ENCODE assay signal across 1 cellular context in the genomic region with DNA sequence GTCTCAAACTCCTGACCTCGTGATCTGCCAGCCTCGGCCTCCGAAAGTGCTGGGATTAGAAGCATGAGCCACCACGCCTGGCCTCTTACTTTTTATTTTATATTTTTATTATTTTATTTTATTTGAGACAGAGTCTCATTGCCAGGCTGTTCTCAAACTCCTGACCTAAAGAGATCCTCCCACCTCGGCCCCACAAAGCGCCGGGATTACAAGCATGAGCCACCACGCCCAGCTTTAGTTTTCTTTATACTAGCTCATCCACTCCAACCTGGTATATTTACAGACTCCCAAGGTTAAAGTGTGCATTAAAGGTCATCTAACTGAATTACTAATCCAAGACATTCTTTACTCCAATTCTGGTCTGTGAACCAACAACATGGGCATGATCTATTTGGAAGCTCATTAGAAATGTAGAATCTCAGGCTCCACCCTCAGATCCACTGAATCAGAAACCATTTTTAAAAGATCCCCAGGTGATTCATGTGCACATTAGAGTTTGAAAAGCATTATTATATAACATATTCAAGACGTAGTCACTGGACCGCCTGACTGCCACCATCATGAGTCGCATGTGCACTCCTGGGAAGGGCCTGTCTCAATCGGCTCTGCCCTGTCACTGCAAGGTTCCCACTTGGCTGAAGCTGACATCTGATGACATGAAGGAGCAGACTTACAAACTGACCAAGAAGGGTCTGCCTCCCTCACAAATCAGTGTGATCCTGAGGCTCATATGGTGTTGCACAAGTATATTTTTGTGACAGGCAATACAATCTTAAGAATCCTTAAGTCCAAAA.
A peak's percentile ranks its signal among the peaks of the same experiment; 100 is the strongest.
TF ChIP-seq lines count a peak whose summit lies in the region.

No MANE protein-coding gene starts in this region.

TF ChIP-seq in SK-N-SH, 30 proteins besides CTCF, POLR2A, EP300 and RAD21 (continued from another document):
- TF ChIP-seq, protein P1, sequence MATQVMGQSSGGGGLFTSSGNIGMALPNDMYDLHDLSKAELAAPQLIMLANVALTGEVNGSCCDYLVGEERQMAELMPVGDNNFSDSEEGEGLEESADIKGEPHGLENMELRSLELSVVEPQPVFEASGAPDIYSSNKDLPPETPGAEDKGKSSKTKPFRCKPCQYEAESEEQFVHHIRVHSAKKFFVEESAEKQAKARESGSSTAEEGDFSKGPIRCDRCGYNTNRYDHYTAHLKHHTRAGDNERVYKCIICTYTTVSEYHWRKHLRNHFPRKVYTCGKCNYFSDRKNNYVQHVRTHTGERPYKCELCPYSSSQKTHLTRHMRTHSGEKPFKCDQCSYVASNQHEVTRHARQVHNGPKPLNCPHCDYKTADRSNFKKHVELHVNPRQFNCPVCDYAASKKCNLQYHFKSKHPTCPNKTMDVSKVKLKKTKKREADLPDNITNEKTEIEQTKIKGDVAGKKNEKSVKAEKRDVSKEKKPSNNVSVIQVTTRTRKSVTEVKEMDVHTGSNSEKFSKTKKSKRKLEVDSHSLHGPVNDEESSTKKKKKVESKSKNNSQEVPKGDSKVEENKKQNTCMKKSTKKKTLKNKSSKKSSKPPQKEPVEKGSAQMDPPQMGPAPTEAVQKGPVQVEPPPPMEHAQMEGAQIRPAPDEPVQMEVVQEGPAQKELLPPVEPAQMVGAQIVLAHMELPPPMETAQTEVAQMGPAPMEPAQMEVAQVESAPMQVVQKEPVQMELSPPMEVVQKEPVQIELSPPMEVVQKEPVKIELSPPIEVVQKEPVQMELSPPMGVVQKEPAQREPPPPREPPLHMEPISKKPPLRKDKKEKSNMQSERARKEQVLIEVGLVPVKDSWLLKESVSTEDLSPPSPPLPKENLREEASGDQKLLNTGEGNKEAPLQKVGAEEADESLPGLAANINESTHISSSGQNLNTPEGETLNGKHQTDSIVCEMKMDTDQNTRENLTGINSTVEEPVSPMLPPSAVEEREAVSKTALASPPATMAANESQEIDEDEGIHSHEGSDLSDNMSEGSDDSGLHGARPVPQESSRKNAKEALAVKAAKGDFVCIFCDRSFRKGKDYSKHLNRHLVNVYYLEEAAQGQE (IDR thresholded peaks at IDR 0.05; ENCODE audit: low read depth, low read length): no peak
- TF ChIP-seq RXRA (IDR thresholded peaks at IDR 0.05; ENCODE audit: borderline replicate concordance, low read depth): no peak
- TF ChIP-seq SIN3A (IDR thresholded peaks at IDR 0.05; ENCODE audit: borderline replicate concordance, low read depth, low read length): no peak
- no peak for TF ChIP-seq ELF1 (IDR thresholded peaks at IDR 0.05)
- no peak for TF ChIP-seq SMC3 (IDR thresholded peaks at IDR 0.05; ENCODE audit: low read depth, low read length)
- no peak for TF ChIP-seq TCF12 (IDR thresholded peaks at IDR 0.05)
- TF ChIP-seq, protein P2, sequence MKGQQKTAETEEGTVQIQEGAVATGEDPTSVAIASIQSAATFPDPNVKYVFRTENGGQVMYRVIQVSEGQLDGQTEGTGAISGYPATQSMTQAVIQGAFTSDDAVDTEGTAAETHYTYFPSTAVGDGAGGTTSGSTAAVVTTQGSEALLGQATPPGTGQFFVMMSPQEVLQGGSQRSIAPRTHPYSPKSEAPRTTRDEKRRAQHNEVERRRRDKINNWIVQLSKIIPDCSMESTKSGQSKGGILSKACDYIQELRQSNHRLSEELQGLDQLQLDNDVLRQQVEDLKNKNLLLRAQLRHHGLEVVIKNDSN (IDR thresholded peaks at IDR 0.05; ENCODE audit: borderline replicate concordance, low read depth): no peak
- no peak for TF ChIP-seq TAF1 (IDR thresholded peaks at IDR 0.05; ENCODE audit: borderline replicate concordance, low read depth, low read length)
- TF ChIP-seq, protein P3, sequence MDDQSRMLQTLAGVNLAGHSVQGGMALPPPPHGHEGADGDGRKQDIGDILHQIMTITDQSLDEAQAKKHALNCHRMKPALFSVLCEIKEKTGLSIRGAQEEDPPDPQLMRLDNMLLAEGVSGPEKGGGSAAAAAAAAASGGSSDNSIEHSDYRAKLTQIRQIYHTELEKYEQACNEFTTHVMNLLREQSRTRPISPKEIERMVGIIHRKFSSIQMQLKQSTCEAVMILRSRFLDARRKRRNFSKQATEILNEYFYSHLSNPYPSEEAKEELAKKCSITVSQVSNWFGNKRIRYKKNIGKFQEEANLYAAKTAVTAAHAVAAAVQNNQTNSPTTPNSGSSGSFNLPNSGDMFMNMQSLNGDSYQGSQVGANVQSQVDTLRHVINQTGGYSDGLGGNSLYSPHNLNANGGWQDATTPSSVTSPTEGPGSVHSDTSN (IDR thresholded peaks at IDR 0.05): peak; percentile 1; the same call in 1 of the 2 replicates
- TF ChIP-seq RCOR1 (IDR thresholded peaks at IDR 0.05; ENCODE audit: low read length): no peak
- no peak for TF ChIP-seq TEAD4 (IDR thresholded peaks at IDR 0.05; ENCODE audit: borderline replicate concordance, insufficient read depth)
